In the genomic region with DNA sequence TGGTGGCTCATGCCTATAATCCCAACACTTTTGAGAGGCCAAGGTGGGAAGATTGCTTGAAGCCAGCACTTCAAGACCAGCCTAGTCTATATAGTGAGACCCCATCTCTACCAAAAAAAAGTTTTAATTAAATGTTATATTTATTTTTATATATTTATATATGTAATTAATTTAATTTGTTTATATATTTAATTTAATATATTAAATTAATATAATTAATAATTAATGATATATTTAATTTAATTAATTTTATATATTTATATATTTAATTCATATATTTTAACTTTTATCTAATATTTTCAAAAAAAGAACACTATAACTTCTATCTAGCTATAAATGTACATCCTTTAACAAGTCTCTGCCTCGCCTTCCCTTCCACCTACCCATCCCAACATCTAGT, we compare ENCODE assay signal across 20 cellular contexts.
DNase-seq lines count a peak whose midpoint lies in the region; ATAC-seq, FAIRE-seq and TF ChIP-seq lines count a peak whose summit lies in the region.
"Had no signal": no experiment of that assay in that cellular context is flagged by ENCODE, and none has a peak within 500 bp of the region (broad histone marks: within the 10 kb centered on the region; RNA-seq: fewer than 3 reads in every experiment).

No MANE protein-coding gene starts in this region.

- H3K9me3 ChIP-seq in kidney (ENCODE audit: control insufficient read depth in 1 of 2, low read length in 2 of 2), result no peaks in the 10 kb centered on the region
- H3K9me3 ChIP-seq: BLaER1, Caco-2 had no signal

- no peak overlapping the region for H3K27ac ChIP-seq in kidney (ENCODE audit: low read depth in 2 of 2, low read length in 2 of 2)
- H3K27ac ChIP-seq: BLaER1, C4-2B, GM23248 had no signal

- no peaks in the 10 kb centered on the region for H3K4me1 ChIP-seq in kidney (ENCODE audit: control insufficient read depth in 1 of 2, insufficient read depth in 1 of 2, low read depth in 1 of 2, low read length in 2 of 2)
- H3K4me1 ChIP-seq: BLaER1, Caco-2 had no signal

- DNase-seq in RCC 7860 (ENCODE audit: low spot score) (no peak), kidney (no peak)
- DNase-seq: Caco-2; CD4-positive, CD25-positive, alpha-beta regulatory T cell; CD8-positive, alpha-beta T cell; DMS153; DND-41; GDM1; GM23248; H7; HCEC 1CT had no signal

- H3K4me3 ChIP-seq in kidney (ENCODE audit: low read length in 2 of 2), result no peak overlapping the region
- H3K4me3 ChIP-seq: BLaER1, GM12878, GM23248 had no signal

- no peaks in the 10 kb centered on the region for H3K36me3 ChIP-seq in kidney (ENCODE audit: control insufficient read depth in 1 of 2, insufficient read depth in 2 of 2, low read length in 2 of 2)
- H3K36me3 ChIP-seq: BLaER1 had no signal

- ATAC-seq in HG03457 (IDR thresholded peaks at IDR 0.05; ENCODE audit: unreplicated experiment), result no peak
- no peak for ATAC-seq in GM19023 (IDR thresholded peaks at IDR 0.05; ENCODE audit: unreplicated experiment)
- no peak for ATAC-seq in GM21786 (IDR thresholded peaks at IDR 0.05; ENCODE audit: unreplicated experiment)
- ATAC-seq in HG02610 (IDR thresholded peaks at IDR 0.05; ENCODE audit: unreplicated experiment), result no peak
- ATAC-seq: CD8-positive, alpha-beta T cell; GM12878 had no signal

- no peak overlapping the region for H3K9ac ChIP-seq in kidney (ENCODE audit: low read length in 2 of 2)
- H3K9ac ChIP-seq: BLaER1, GM23248 had no signal

- TF ChIP-seq CTCF in kidney (IDR thresholded peaks at IDR 0.05; ENCODE audit: borderline replicate concordance, extremely low read depth, insufficient read depth), result no peak

- FAIRE-seq in RCC 7860 (lab: Jason Lieb, UNC) (peak; percentile 87), colon (lab: Jason Lieb, UNC) (peak; percentile 51), kidney (lab: Jason Lieb, UNC) (peak; percentile 91)
- FAIRE-seq: GM12878, H1 had no signal

- intact Hi-C loops in kidney (cut with DNase I), result no loop called here
